Comparison of ENCODE assay signal across 1 cellular context in the genomic region with DNA sequence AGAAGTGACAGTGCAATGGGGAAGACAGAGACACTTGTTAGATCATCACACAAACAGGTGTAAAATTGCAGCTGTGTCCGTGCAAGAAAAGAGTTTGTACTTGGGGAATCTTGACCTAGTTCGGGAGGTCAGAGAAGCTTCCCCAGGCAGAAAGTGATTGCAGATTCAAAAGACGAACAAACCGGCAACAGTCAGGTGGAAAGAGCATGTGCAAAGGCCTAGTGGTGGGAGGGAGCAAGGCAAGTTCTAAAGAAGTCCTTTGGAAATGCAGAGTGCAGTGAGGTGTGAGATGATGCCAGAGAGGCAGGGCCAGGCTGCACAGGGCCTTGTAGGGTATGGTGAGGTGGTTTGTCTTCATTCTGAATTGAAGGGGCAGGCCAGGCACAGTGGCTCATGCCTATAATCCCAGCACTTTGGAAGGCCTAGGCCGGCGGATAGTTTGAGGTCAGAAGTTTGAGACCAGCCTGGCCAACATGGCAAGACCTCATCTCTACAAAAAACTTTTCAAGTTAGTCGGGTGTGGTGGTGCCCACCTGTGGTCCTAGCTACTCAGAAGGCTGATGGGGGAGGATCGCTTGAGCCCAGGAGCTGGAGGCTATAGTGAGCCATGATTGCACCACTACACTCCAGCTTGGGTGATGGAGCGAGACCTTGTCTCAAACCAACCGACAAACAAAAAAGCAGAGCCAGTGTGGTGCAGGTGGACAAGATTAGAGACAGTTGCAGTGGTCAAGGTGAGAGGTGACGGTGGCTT.
TF ChIP-seq lines count a peak whose summit lies in the region.

No MANE protein-coding gene starts in this region.

TF ChIP-seq in H1, 55 proteins besides CTCF, POLR2A, EP300 and RAD21:
- TF ChIP-seq EZH2 (IDR thresholded peaks at IDR 0.05; ENCODE audit: low read depth, low read length, severe bottlenecking), result no peak
- TF ChIP-seq MAX (IDR thresholded peaks at IDR 0.05), result peak; percentile 29; the same call in 1 of the 2 replicates
- TF ChIP-seq KDM1A (IDR thresholded peaks at IDR 0.05; ENCODE audit: borderline replicate concordance, low read length), result 0 out of 2 replicates have a peak, but pooled peaks have one; percentile 30
